8 cellular contexts compared by ENCODE assay signal in genomic region chr3:177337548-177338331, GRCh38.
A peak's percentile ranks its signal among the peaks of the same experiment; 100 is the strongest.
DNase-seq lines count a peak whose midpoint lies in the region; ATAC-seq lines count a peak whose summit lies in the region.

No MANE protein-coding gene starts in this region.

- H3K27ac Mint-ChIP-seq in central memory CD8-positive, alpha-beta T cell (ENCODE audit: low read depth): peak overlapping the region; percentile 90

- DNase-seq in RKO (ENCODE audit: low spot score) (peak; percentile 34), posterior vena cava (ENCODE audit: low spot score) (no peak), HPDE6-E6E7 (ENCODE audit: extremely low spot score) (no peak), globus pallidus (ENCODE audit: low spot score) (no peak)
- DNase-seq in central memory CD8-positive, alpha-beta T cell (ENCODE audit: low spot score in 2 of 2): peak in 1 of 2 donors; percentile 26
- peak; percentile 46 to 73 for DNase-seq in stimulated activated CD4-positive, alpha-beta T cell treated with anti-CD3 and anti-CD28 coated beads, Interleukin-4, amount 100 ng/mL, for 4 hours

- H3K9me3 Mint-ChIP-seq in central memory CD8-positive, alpha-beta T cell: no peaks in the 10 kb centered on the region

- intact Hi-C loops in posterior vena cava (cut with DNase I): no loop called here

- H3K4me1 Mint-ChIP-seq in central memory CD8-positive, alpha-beta T cell: peaks cover 27% of the 10 kb centered on the region

- no peaks in the 10 kb centered on the region for H3K27me3 Mint-ChIP-seq in central memory CD8-positive, alpha-beta T cell

- ATAC-seq in GM18519 (IDR thresholded peaks at IDR 0.05; ENCODE audit: low FRiP score, unreplicated experiment) (peak; percentile 78), HG02678 (IDR thresholded peaks at IDR 0.05; ENCODE audit: unreplicated experiment) (peak; percentile 83)
- peak; percentile 77 for ATAC-seq in central memory CD8-positive, alpha-beta T cell (replicated peaks; ENCODE audit: extremely low read depth, poor library complexity, severe bottlenecking)

- peak overlapping the region; percentile 18 for H3K4me3 Mint-ChIP-seq in central memory CD8-positive, alpha-beta T cell

- peaks cover 7% of the 10 kb centered on the region for H3K36me3 Mint-ChIP-seq in central memory CD8-positive, alpha-beta T cell (ENCODE audit: insufficient read depth)

Comparison
In these comparisons a context has a peak if more than half of its experiments do, and no peak if none do; other contexts are left out.
1. DNase-seq: peak in RKO (single experiment) and stimulated activated CD4-positive, alpha-beta T cell treated with anti-CD3 and anti-CD28 coated beads, Interleukin-4, amount 100 ng/mL, for 4 hours (2 of 2); none in posterior vena cava (single experiment), HPDE6-E6E7 (single experiment) and globus pallidus (single experiment).
2. Peak in every context shown above with its lines, with median percentiles within 50 percentile points of each other: ATAC-seq.